ENCODE assay signal across 13 cellular contexts in the genomic region with DNA sequence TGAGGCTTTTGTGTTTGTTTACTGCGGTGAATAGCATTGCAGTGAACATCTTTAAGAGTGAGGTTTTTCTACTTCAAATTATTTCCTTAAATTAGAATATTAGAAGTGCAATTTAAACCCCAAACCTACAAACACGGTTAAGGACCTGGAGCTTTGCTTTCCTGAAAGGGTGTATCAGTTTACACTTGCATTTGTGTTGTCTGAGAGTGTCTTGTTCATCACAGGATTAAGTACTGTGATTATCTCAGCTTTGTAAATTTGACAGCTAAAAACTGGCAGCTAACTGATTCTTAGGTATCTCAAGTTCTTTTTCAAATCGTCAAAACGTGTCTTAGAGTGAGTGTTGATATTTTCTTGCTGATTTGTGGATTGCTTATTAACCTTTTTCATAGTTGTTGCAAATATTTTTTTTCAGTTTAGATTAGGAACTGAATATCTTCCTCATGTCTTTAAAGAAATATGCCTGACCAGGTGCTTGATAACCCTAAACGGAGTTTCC. TPM values are rescaled to one million over a fixed set of nuclear protein-coding genes. Genes with fewer than 3 reads are reported as not detected.
A peak's percentile ranks its signal among the peaks of the same experiment; 100 is the strongest.
DNase-seq lines count a peak whose midpoint lies in the region; ATAC-seq, FAIRE-seq and TF ChIP-seq lines count a peak whose summit lies in the region.
"Had no signal": no experiment of that assay in that cellular context is flagged by ENCODE, and none has a peak within 500 bp of the region (broad histone marks: within the 10 kb centered on the region; RNA-seq: fewer than 3 reads in every experiment).

No MANE protein-coding gene starts in this region.

- DNase-seq in D721Med (ENCODE audit: insufficient read length, low spot score) (no peak), nephron progenitor cell (no peak), NCI-H526 treated with DMSO at 0.1 percent for 48 hours (lab: John Stamatoyannopoulos, UW) (no peak), posterior vena cava (ENCODE audit: low spot score) (no peak)
- no peak for DNase-seq in stimulated activated CD4-positive, alpha-beta T cell treated with anti-CD3 and anti-CD28 coated beads, Interleukin-2, amount 100 ng/mL, for 24 hours
- DNase-seq: activated effector memory CD4-positive, alpha-beta T cell treated with Interleukin-2 at 50 U/mL for 16 hours; CD8-positive, alpha-beta memory T cell; stimulated activated CD4-positive, alpha-beta T cell treated with anti-CD3 and anti-CD28 coated beads, Interleukin-2, amount 100 ng/mL, for 48 hours had no signal

- H3K4me1 Mint-ChIP-seq in IgD-negative memory B cell: peaks cover 30 to 39% (median 37%) of the 10 kb centered on the region in 3 donors
- H3K4me1 Mint-ChIP-seq in nephron progenitor cell: peaks cover 95% of the 10 kb centered on the region

- H3K27me3 Mint-ChIP-seq in IgD-negative memory B cell: peaks cover 23% of the 10 kb centered on the region
- H3K27me3 Mint-ChIP-seq in nephron progenitor cell (ENCODE audit: low read depth, poor library complexity): peaks cover 6% of the 10 kb centered on the region

- no peak for TF ChIP-seq CTCF in D721Med (IDR thresholded peaks at IDR 0.05; ENCODE audit: insufficient read depth, missing control alignments)
- TF ChIP-seq CTCF in VCaP (conservative IDR thresholded peaks at IDR 0.05): no peak
- TF ChIP-seq CTCF in nephron progenitor cell (IDR thresholded peaks at IDR 0.05): no peak

- H3K9me3 Mint-ChIP-seq in IgD-negative memory B cell (no peaks in the 10 kb centered on the region), nephron progenitor cell (no peaks in the 10 kb centered on the region)

- H3K27ac ChIP-seq in VCaP: peak overlapping the region; percentile 89
- H3K27ac ChIP-seq: colonic mucosa had no signal

- H3K36me3 Mint-ChIP-seq in IgD-negative memory B cell (no peaks in the 10 kb centered on the region), nephron progenitor cell (ENCODE audit: low read depth) (no peaks in the 10 kb centered on the region)
- H3K36me3 Mint-ChIP-seq: CD8-positive, alpha-beta memory T cell had no signal

- no peak for ATAC-seq in HG03039 (IDR thresholded peaks at IDR 0.05; ENCODE audit: unreplicated experiment)

- H3K27ac Mint-ChIP-seq in IgD-negative memory B cell: peak overlapping the region in 2 of 3 donors; percentile 4 to 62
- peak overlapping the region; percentile 90 for H3K27ac Mint-ChIP-seq in nephron progenitor cell

- peak overlapping the region; percentile 3 to 78 (median 42) for H3K4me3 Mint-ChIP-seq in IgD-negative memory B cell
- H3K4me3 Mint-ChIP-seq in nephron progenitor cell: peak overlapping the region; percentile 55
- H3K4me3 Mint-ChIP-seq: CD8-positive, alpha-beta memory T cell had no signal

- peak; percentile 61 for FAIRE-seq in D721Med (lab: Jason Lieb, UNC)
- FAIRE-seq: TTC549 had no signal

- intact Hi-C loops in posterior vena cava (cut with DNase I): loop anchor here (5.0 kb wide), 3 partner anchors 52 to 78 kb away; no protein-coding TSS in a partner anchor

RNA-seq across cellular contexts. Expression of a gene that starts 41.8 kb away (rescaled TPM):
- polyA plus RNA-seq in IgD-negative memory B cell: 123 TPM
- total RNA-seq in posterior vena cava: 100 to 1,000 TPM; 180 to 357 TPM
